ENCODE assay signal across 20 cellular contexts in the genomic region with DNA sequence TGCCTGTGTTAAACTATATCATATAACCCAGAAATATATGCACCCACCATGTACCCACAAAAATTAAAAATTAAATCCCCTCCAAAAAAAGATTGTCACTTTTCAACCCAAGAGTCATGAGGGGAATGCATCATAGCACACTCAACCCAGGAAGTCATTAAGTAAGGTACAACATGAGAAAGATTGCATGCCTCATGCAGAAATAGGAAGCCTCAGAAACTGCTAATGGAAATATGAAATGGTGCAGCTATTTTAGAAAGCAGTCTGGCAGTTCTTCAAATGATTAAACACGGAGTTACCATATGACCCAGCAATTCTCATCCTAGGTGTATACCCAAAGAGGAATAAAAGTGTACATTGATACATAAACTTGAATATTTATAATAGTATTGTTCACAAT.
"Had no signal": no experiment of that assay in that cellular context is flagged by ENCODE, and none has a peak within 500 bp of the region (broad histone marks: within the 10 kb centered on the region; RNA-seq: fewer than 3 reads in every experiment).

No MANE protein-coding gene starts in this region.

- H3K27ac Mint-ChIP-seq: activated CD8-positive, alpha-beta T cell treated with anti-CD3 and anti-CD28 coated beads, Interleukin-2, amount 10 ng/mL, durations not matched to agents 7 days and 5 days; activated T-helper 1 cell treated with anti-CD3 and anti-CD28 coated beads, Interleukin-12 subunit alpha, Interleukin-12 subunit beta, Interleukin-2, Interleukin-4 antibody, amounts not matched to agents 30 ng/mL and 10 ng/mL and 1 ng/mL, durations not matched to agents 14 hours and 24 hours and 36 hours; memory B cell; nephron had no signal

- ATAC-seq: activated CD8-positive, alpha-beta T cell treated with anti-CD3 and anti-CD28 coated beads, Interleukin-2, amount 10 ng/mL, durations not matched to agents 7 days and 5 days; body of pancreas; heart left ventricle; left colon; pancreas; psoas muscle; right cardiac atrium; stimulated activated naive CD8-positive, alpha-beta T cell treated with anti-CD3 and anti-CD28 coated beads, Interleukin-15, Interleukin-2, amounts not matched to agents 100 U/mL and 50 U/mL, for 24 hours had no signal

- H3K4me1 Mint-ChIP-seq: memory B cell had no signal

- DNase-seq: activated CD4-positive, alpha-beta T cell treated with anti-CD3 and anti-CD28 coated beads for 1 hour; activated CD4-positive, alpha-beta T cell treated with anti-CD3 and anti-CD28 coated beads, Interleukin-2, amount 50 U/mL, for 1 hour; activated CD8-positive, alpha-beta T cell treated with anti-CD3 and anti-CD28 coated beads, Interleukin-2, amount 10 ng/mL, durations not matched to agents 7 days and 5 days; activated gamma-delta T cell; activated naive CD4-positive, alpha-beta T cell treated with anti-CD3 and anti-CD28 coated beads, Interleukin-2, amount 50 U/mL, for 16 hours; anterior cingulate cortex; body of pancreas; cortex of kidney; heart left ventricle; left colon; pancreas; psoas muscle; right cardiac atrium; stimulated activated CD4-positive, alpha-beta T cell treated with anti-CD3 and anti-CD28 coated beads, Interleukin-4, amount 100 ng/mL, for 4 hours; stimulated activated naive CD8-positive, alpha-beta T cell treated with anti-CD3 and anti-CD28 coated beads, Interleukin-15, Interleukin-2, amounts not matched to agents 100 U/mL and 50 U/mL, for 24 hours; substantia nigra; thyroid gland had no signal

- H3K9me3 Mint-ChIP-seq: activated T-helper 1 cell treated with anti-CD3 and anti-CD28 coated beads, Interleukin-12 subunit alpha, Interleukin-12 subunit beta, Interleukin-2, Interleukin-4 antibody, amounts not matched to agents 30 ng/mL and 10 ng/mL and 1 ng/mL, durations not matched to agents 14 hours and 24 hours and 36 hours; memory B cell; nephron had no signal

- H3K36me3 Mint-ChIP-seq: memory B cell had no signal

- H3K4me3 Mint-ChIP-seq: activated CD8-positive, alpha-beta T cell treated with anti-CD3 and anti-CD28 coated beads, Interleukin-2, amount 10 ng/mL, durations not matched to agents 7 days and 5 days; activated T-helper 1 cell treated with anti-CD3 and anti-CD28 coated beads, Interleukin-12 subunit alpha, Interleukin-12 subunit beta, Interleukin-2, Interleukin-4 antibody, amounts not matched to agents 30 ng/mL and 10 ng/mL and 1 ng/mL, durations not matched to agents 14 hours and 24 hours and 36 hours; memory B cell; nephron had no signal
